ENCODE assay signal across 15 cellular contexts in the genomic region with DNA sequence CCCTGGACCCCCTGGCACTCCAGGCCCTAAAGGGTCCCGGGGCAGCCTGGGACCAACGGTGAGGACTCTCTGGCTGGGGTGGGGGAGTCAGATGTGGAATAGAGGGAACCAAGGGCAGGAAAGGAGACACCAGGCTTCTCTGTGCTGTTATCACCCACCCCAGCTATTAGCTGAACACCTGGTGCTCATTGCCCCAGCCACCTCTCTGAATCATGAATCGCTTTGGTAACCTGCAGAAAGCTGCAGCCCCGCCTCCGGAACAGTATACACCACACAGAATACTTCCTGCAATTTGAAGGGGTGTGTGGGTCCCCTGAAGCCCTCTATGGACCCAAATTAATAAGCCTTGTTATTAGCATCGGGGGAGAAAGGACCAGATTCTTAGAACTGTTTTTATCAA. TPM values are rescaled to one million over a fixed set of nuclear protein-coding genes. Genes with fewer than 3 reads are reported as not detected.
DNase-seq lines count a peak whose midpoint lies in the region; TF ChIP-seq lines count a peak whose summit lies in the region.
"Had no signal": no experiment of that assay in that cellular context is flagged by ENCODE, and none has a peak within 500 bp of the region (broad histone marks: within the 10 kb centered on the region; RNA-seq: fewer than 3 reads in every experiment).

No MANE protein-coding gene starts in this region.

- no peak overlapping the region for H3K4me3 ChIP-seq in Jurkat, Clone E6-1 (ENCODE audit: low read length)
- no peak overlapping the region for H3K4me3 ChIP-seq in epithelial cell of esophagus (ENCODE audit: low read length)
- H3K4me3 ChIP-seq: psoas muscle had no signal

- no peaks in the 10 kb centered on the region for H3K27me3 Mint-ChIP-seq in activated naive CD4-positive, alpha-beta T cell treated with anti-CD3 and anti-CD28 coated beads for 36 hours (ENCODE audit: low read depth)
- H3K27me3 Mint-ChIP-seq in osteocyte (ENCODE audit: unreplicated experiment): no peaks in the 10 kb centered on the region

- DNase-seq in activated naive CD4-positive, alpha-beta T cell treated with anti-CD3 and anti-CD28 coated beads, Interleukin-2, amount 50 U/mL, for 16 hours: peak; percentile 3
- DNase-seq in activated naive CD4-positive, alpha-beta T cell treated with anti-CD3 and anti-CD28 coated beads for 36 hours: no peak
- DNase-seq in Jurkat, Clone E6-1 (ENCODE audit: low read depth, low spot score): peak; percentile 43
- DNase-seq in epithelial cell of esophagus (ENCODE audit: low read depth): peak; percentile 64
- DNase-seq in osteocyte (ENCODE audit: extremely low spot score, unreplicated experiment): no peak
- DNase-seq in activated CD4-positive, CD25-positive, alpha-beta regulatory T cell treated with anti-CD3 and anti-CD28 coated beads, Interleukin-2, amount 50 U/mL, for 72 hours: no peak
- DNase-seq in NCI-H146 (lab: John Stamatoyannopoulos, UW): no peak
- no peak for DNase-seq in caudate nucleus (lab: John Stamatoyannopoulos, UW)
- DNase-seq: activated CD8-positive, alpha-beta memory T cell treated with anti-CD3 and anti-CD28 coated beads for 24 hours; cortex of kidney; Karpas-422; NCI-H187 treated with DMSO at 0.1 percent for 48 hours; NCI-H510A treated with DMSO at 0.1 percent for 48 hours had no signal

- TF ChIP-seq CTCF in epithelial cell of esophagus (IDR thresholded peaks at IDR 0.05; ENCODE audit: insufficient read depth, low read depth, low read length, missing control alignments): no peak
- no peak for TF ChIP-seq CTCF in osteocyte (IDR thresholded peaks at IDR 0.05)

- intact Hi-C loops in activated naive CD4-positive, alpha-beta T cell treated with anti-CD3 and anti-CD28 coated beads for 36 hours (cut with micrococcal nuclease): no loop called here

- H3K4me3 Mint-ChIP-seq in activated naive CD4-positive, alpha-beta T cell treated with anti-CD3 and anti-CD28 coated beads for 36 hours: no peak overlapping the region
- H3K4me3 Mint-ChIP-seq in osteocyte (ENCODE audit: unreplicated experiment): no peak overlapping the region

- H3K27ac Mint-ChIP-seq in activated naive CD4-positive, alpha-beta T cell treated with anti-CD3 and anti-CD28 coated beads for 36 hours: no peak overlapping the region
- peak overlapping the region; percentile 57 for H3K27ac Mint-ChIP-seq in osteocyte (ENCODE audit: unreplicated experiment)

- H3K36me3 Mint-ChIP-seq in activated naive CD4-positive, alpha-beta T cell treated with anti-CD3 and anti-CD28 coated beads for 36 hours (ENCODE audit: low read depth): no peaks in the 10 kb centered on the region
- peaks cover 12% of the 10 kb centered on the region for H3K36me3 Mint-ChIP-seq in osteocyte (ENCODE audit: unreplicated experiment)

- no peaks in the 10 kb centered on the region for H3K4me1 Mint-ChIP-seq in activated naive CD4-positive, alpha-beta T cell treated with anti-CD3 and anti-CD28 coated beads for 36 hours (ENCODE audit: low read depth)
- H3K4me1 Mint-ChIP-seq in osteocyte (ENCODE audit: unreplicated experiment): peaks cover 64% of the 10 kb centered on the region

- no peak overlapping the region for H3K27ac ChIP-seq in caudate nucleus (ENCODE audit: low read depth, low read length)
- H3K27ac ChIP-seq: psoas muscle had no signal

- CTCF ChIA-PET in activated naive CD4-positive, alpha-beta T cell treated with anti-CD3 and anti-CD28 coated beads for 36 hours (lab: Charles Lee): no interaction called here

- peaks cover 1% of the 10 kb centered on the region for H3K9me3 Mint-ChIP-seq in activated naive CD4-positive, alpha-beta T cell treated with anti-CD3 and anti-CD28 coated beads for 36 hours
- no peaks in the 10 kb centered on the region for H3K9me3 Mint-ChIP-seq in osteocyte (ENCODE audit: unreplicated experiment)

RNA-seq across cellular contexts. Expression of gene ORM1, which starts 40.4 kb away (rescaled TPM):
- total RNA-seq in activated naive CD4-positive, alpha-beta T cell treated with anti-CD3 and anti-CD28 coated beads for 36 hours: not detected
- polyA plus RNA-seq in Jurkat, Clone E6-1 (2012; ENCODE audit: insufficient read depth, insufficient read length): not detected
- not detected in 2 replicates for total RNA-seq in osteocyte
- total RNA-seq: left colon had no signal

RNA-seq across cellular contexts. Expression of gene ORM2, which starts 47.2 kb away (rescaled TPM):
- total RNA-seq in activated naive CD4-positive, alpha-beta T cell treated with anti-CD3 and anti-CD28 coated beads for 36 hours: not detected
- polyA plus RNA-seq in Jurkat, Clone E6-1 (2012; ENCODE audit: insufficient read depth, insufficient read length): not detected
- total RNA-seq in osteocyte: not detected in 2 replicates
- total RNA-seq: left colon, psoas muscle had no signal

Comparison
In these comparisons a context has a peak if more than half of its experiments do, and no peak if none do; other contexts are left out.
1. DNase-seq: peak in activated naive CD4-positive, alpha-beta T cell treated with anti-CD3 and anti-CD28 coated beads, Interleukin-2, amount 50 U/mL, for 16 hours (single experiment), Jurkat, Clone E6-1 (single experiment) and epithelial cell of esophagus (single experiment); none in activated naive CD4-positive, alpha-beta T cell treated with anti-CD3 and anti-CD28 coated beads for 36 hours (single experiment), osteocyte (single experiment), activated CD4-positive, CD25-positive, alpha-beta regulatory T cell treated with anti-CD3 and anti-CD28 coated beads, Interleukin-2, amount 50 U/mL, for 72 hours (single experiment), NCI-H146 (single experiment) and caudate nucleus (0 of 61).